Comparison of ENCODE assay signal across 1 cellular context in the genomic region with DNA sequence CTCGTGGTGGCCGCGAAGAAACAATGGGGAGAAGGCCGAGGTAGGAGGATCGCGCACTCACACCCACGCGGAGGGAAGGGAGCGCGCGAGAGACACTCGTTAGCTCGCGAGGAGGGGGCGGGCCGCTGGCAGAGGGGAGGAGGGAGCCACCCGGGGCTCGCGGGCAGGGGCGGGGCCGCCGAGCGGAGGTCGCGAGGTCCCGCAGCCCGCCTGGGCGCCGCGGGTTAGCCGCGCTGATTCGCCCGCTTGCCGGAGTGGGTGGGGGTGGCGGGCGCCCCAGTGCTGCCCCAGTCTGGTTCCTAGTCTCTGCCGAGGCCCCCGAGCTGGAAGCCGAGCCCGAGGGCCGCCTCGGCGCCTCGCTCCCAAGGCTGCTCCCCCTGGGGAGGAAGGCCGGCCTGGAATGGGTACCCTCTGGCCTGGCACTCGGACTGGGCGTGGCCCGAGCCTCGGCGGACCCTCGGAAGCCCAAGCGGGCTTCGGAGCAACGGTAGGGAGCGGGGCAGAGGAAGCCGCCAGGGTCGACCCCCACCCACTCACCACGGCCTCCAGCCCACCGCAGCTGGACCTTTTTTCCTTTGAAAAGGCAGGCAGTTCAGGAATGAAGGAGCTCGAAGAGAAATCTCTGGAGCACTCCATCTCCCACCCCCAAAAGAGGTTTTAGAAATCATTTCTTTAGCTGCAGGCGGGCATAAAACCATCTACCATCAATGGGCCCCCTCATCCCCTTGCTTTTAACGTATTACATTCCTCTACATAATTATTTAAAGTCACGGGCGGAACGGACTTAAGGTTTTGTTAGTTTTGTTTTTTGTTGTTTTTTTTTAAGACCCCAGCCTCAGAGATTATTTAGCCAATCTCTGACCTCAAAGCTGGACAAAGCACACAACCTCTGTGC.
TF ChIP-seq lines count a peak whose summit lies in the region.

No MANE protein-coding gene starts in this region.

TF ChIP-seq in WTC11, 78 proteins besides CTCF, POLR2A, EP300 and RAD21 (continued from another document and continues in another):
- TF ChIP-seq, protein P1, sequence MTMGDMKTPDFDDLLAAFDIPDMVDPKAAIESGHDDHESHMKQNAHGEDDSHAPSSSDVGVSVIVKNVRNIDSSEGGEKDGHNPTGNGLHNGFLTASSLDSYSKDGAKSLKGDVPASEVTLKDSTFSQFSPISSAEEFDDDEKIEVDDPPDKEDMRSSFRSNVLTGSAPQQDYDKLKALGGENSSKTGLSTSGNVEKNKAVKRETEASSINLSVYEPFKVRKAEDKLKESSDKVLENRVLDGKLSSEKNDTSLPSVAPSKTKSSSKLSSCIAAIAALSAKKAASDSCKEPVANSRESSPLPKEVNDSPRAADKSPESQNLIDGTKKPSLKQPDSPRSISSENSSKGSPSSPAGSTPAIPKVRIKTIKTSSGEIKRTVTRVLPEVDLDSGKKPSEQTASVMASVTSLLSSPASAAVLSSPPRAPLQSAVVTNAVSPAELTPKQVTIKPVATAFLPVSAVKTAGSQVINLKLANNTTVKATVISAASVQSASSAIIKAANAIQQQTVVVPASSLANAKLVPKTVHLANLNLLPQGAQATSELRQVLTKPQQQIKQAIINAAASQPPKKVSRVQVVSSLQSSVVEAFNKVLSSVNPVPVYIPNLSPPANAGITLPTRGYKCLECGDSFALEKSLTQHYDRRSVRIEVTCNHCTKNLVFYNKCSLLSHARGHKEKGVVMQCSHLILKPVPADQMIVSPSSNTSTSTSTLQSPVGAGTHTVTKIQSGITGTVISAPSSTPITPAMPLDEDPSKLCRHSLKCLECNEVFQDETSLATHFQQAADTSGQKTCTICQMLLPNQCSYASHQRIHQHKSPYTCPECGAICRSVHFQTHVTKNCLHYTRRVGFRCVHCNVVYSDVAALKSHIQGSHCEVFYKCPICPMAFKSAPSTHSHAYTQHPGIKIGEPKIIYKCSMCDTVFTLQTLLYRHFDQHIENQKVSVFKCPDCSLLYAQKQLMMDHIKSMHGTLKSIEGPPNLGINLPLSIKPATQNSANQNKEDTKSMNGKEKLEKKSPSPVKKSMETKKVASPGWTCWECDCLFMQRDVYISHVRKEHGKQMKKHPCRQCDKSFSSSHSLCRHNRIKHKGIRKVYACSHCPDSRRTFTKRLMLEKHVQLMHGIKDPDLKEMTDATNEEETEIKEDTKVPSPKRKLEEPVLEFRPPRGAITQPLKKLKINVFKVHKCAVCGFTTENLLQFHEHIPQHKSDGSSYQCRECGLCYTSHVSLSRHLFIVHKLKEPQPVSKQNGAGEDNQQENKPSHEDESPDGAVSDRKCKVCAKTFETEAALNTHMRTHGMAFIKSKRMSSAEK (CRISPR knock-in tag; IDR thresholded peaks at IDR 0.05; ENCODE audit: borderline replicate concordance): no peak
- TF ChIP-seq, protein P2, sequence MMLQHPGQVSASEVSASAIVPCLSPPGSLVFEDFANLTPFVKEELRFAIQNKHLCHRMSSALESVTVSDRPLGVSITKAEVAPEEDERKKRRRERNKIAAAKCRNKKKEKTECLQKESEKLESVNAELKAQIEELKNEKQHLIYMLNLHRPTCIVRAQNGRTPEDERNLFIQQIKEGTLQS (CRISPR knock-in tag; conservative IDR thresholded peaks at IDR 0.05): no peak
- TF ChIP-seq ZNF396 (CRISPR knock-in tag; IDR thresholded peaks at IDR 0.05; ENCODE audit: borderline replicate concordance): no peak
- peak; percentile 53; the same call in 1 of the 2 replicates for TF ChIP-seq JUN (CRISPR knock-in tag; IDR thresholded peaks at IDR 0.05)
- TF ChIP-seq, protein P3, sequence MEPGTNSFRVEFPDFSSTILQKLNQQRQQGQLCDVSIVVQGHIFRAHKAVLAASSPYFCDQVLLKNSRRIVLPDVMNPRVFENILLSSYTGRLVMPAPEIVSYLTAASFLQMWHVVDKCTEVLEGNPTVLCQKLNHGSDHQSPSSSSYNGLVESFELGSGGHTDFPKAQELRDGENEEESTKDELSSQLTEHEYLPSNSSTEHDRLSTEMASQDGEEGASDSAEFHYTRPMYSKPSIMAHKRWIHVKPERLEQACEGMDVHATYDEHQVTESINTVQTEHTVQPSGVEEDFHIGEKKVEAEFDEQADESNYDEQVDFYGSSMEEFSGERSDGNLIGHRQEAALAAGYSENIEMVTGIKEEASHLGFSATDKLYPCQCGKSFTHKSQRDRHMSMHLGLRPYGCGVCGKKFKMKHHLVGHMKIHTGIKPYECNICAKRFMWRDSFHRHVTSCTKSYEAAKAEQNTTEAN (CRISPR knock-in tag; IDR thresholded peaks at IDR 0.05): peak; percentile 72; the same call in 1 of the 2 replicates
- TF ChIP-seq, protein P4, sequence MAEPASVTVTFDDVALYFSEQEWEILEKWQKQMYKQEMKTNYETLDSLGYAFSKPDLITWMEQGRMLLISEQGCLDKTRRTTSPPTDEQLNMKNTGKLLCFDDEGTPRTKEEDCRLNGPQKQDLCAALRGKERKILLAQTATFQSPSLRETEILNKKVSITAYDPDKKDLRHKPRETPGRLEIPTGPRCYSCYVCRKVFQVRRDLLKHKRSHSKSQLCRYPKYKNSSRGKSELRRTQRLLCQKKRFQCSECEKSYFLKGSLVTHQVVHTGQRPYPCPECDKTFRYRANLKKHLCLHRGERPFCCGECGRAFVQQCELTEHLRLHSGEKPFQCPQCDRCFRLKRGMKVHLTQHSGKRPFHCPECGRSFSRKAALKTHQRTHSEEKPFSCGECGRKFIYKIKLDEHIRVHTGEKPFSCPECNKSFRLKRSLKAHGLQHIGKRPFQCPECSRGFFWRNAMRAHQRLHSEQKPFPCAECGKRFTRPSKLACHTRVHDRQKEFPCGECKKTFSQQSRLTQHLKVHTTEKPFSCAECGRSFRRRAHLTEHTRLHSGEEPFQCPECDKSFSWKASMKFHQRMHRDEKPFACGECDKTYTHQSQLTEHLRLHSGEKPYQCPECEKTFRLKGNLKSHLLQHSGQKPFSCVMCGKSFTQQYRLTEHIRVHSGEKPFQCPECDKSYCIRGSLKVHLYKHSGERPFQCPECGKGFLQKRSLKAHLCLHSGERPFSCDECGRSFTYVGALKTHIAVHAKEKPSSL (CRISPR knock-in tag; conservative IDR thresholded peaks at IDR 0.05): no peak
- TF ChIP-seq, protein P5, sequence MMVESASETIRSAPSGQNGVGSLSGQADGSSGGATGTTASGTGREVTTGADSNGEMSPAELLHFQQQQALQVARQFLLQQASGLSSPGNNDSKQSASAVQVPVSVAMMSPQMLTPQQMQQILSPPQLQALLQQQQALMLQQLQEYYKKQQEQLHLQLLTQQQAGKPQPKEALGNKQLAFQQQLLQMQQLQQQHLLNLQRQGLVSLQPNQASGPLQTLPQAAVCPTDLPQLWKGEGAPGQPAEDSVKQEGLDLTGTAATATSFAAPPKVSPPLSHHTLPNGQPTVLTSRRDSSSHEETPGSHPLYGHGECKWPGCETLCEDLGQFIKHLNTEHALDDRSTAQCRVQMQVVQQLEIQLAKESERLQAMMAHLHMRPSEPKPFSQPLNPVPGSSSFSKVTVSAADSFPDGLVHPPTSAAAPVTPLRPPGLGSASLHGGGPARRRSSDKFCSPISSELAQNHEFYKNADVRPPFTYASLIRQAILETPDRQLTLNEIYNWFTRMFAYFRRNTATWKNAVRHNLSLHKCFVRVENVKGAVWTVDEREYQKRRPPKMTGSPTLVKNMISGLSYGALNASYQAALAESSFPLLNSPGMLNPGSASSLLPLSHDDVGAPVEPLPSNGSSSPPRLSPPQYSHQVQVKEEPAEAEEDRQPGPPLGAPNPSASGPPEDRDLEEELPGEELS (CRISPR knock-in tag; IDR thresholded peaks at IDR 0.05): peak; percentile 42; the same call in 1 of the 2 replicates
- no peak for TF ChIP-seq OVOL2 (CRISPR knock-in tag; IDR thresholded peaks at IDR 0.05; ENCODE audit: borderline replicate concordance)
- TF ChIP-seq GTF2I (CRISPR knock-in tag; conservative IDR thresholded peaks at IDR 0.05): no peak
- TF ChIP-seq SP1 (CRISPR knock-in tag; conservative IDR thresholded peaks at IDR 0.05): peak; percentile 87
- TF ChIP-seq, protein P6, sequence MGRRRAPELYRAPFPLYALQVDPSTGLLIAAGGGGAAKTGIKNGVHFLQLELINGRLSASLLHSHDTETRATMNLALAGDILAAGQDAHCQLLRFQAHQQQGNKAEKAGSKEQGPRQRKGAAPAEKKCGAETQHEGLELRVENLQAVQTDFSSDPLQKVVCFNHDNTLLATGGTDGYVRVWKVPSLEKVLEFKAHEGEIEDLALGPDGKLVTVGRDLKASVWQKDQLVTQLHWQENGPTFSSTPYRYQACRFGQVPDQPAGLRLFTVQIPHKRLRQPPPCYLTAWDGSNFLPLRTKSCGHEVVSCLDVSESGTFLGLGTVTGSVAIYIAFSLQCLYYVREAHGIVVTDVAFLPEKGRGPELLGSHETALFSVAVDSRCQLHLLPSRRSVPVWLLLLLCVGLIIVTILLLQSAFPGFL (CRISPR knock-in tag; IDR thresholded peaks at IDR 0.05; ENCODE audit: borderline replicate concordance): no peak
- no peak for TF ChIP-seq CREB1 (CRISPR knock-in tag; IDR thresholded peaks at IDR 0.05)
- no peak for TF ChIP-seq ZNF121 (CRISPR knock-in tag; IDR thresholded peaks at IDR 0.05)
- TF ChIP-seq, protein P7, sequence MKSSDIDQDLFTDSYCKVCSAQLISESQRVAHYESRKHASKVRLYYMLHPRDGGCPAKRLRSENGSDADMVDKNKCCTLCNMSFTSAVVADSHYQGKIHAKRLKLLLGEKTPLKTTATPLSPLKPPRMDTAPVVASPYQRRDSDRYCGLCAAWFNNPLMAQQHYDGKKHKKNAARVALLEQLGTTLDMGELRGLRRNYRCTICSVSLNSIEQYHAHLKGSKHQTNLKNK (CRISPR knock-in tag; IDR thresholded peaks at IDR 0.05): no peak
- no peak for TF ChIP-seq ELF4 (CRISPR knock-in tag; IDR thresholded peaks at IDR 0.05; ENCODE audit: low read depth)
- TF ChIP-seq KAT7 (CRISPR knock-in tag; IDR thresholded peaks at IDR 0.05; ENCODE audit: borderline replicate concordance): 0 out of 2 replicates have a peak, but pooled peaks have one; percentile 76
- peak; percentile 45; the same call in 1 of the 2 replicates for TF ChIP-seq ESRRA (CRISPR knock-in tag; IDR thresholded peaks at IDR 0.05; ENCODE audit: borderline replicate concordance)
- TF ChIP-seq SMAD4 (CRISPR knock-in tag; IDR thresholded peaks at IDR 0.05): no peak
- TF ChIP-seq TP53 (CRISPR knock-in tag; IDR thresholded peaks at IDR 0.05): no peak
- TF ChIP-seq, protein P8, sequence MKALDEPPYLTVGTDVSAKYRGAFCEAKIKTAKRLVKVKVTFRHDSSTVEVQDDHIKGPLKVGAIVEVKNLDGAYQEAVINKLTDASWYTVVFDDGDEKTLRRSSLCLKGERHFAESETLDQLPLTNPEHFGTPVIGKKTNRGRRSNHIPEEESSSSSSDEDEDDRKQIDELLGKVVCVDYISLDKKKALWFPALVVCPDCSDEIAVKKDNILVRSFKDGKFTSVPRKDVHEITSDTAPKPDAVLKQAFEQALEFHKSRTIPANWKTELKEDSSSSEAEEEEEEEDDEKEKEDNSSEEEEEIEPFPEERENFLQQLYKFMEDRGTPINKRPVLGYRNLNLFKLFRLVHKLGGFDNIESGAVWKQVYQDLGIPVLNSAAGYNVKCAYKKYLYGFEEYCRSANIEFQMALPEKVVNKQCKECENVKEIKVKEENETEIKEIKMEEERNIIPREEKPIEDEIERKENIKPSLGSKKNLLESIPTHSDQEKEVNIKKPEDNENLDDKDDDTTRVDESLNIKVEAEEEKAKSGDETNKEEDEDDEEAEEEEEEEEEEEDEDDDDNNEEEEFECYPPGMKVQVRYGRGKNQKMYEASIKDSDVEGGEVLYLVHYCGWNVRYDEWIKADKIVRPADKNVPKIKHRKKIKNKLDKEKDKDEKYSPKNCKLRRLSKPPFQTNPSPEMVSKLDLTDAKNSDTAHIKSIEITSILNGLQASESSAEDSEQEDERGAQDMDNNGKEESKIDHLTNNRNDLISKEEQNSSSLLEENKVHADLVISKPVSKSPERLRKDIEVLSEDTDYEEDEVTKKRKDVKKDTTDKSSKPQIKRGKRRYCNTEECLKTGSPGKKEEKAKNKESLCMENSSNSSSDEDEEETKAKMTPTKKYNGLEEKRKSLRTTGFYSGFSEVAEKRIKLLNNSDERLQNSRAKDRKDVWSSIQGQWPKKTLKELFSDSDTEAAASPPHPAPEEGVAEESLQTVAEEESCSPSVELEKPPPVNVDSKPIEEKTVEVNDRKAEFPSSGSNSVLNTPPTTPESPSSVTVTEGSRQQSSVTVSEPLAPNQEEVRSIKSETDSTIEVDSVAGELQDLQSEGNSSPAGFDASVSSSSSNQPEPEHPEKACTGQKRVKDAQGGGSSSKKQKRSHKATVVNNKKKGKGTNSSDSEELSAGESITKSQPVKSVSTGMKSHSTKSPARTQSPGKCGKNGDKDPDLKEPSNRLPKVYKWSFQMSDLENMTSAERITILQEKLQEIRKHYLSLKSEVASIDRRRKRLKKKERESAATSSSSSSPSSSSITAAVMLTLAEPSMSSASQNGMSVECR (CRISPR knock-in tag; IDR thresholded peaks at IDR 0.05; ENCODE audit: borderline replicate concordance): no peak; the same call in 1 of the 2 replicates
- TF ChIP-seq, protein P9, sequence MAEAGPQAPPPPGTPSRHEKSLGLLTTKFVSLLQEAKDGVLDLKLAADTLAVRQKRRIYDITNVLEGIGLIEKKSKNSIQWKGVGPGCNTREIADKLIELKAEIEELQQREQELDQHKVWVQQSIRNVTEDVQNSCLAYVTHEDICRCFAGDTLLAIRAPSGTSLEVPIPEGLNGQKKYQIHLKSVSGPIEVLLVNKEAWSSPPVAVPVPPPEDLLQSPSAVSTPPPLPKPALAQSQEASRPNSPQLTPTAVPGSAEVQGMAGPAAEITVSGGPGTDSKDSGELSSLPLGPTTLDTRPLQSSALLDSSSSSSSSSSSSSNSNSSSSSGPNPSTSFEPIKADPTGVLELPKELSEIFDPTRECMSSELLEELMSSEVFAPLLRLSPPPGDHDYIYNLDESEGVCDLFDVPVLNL (CRISPR knock-in tag; IDR thresholded peaks at IDR 0.05; ENCODE audit: borderline replicate concordance, low read depth): peak; percentile 72; the same call in 1 of the 2 replicates
- TF ChIP-seq FOXJ3 (CRISPR knock-in tag; IDR thresholded peaks at IDR 0.05; ENCODE audit: borderline replicate concordance): no peak
- TF ChIP-seq, protein P10, sequence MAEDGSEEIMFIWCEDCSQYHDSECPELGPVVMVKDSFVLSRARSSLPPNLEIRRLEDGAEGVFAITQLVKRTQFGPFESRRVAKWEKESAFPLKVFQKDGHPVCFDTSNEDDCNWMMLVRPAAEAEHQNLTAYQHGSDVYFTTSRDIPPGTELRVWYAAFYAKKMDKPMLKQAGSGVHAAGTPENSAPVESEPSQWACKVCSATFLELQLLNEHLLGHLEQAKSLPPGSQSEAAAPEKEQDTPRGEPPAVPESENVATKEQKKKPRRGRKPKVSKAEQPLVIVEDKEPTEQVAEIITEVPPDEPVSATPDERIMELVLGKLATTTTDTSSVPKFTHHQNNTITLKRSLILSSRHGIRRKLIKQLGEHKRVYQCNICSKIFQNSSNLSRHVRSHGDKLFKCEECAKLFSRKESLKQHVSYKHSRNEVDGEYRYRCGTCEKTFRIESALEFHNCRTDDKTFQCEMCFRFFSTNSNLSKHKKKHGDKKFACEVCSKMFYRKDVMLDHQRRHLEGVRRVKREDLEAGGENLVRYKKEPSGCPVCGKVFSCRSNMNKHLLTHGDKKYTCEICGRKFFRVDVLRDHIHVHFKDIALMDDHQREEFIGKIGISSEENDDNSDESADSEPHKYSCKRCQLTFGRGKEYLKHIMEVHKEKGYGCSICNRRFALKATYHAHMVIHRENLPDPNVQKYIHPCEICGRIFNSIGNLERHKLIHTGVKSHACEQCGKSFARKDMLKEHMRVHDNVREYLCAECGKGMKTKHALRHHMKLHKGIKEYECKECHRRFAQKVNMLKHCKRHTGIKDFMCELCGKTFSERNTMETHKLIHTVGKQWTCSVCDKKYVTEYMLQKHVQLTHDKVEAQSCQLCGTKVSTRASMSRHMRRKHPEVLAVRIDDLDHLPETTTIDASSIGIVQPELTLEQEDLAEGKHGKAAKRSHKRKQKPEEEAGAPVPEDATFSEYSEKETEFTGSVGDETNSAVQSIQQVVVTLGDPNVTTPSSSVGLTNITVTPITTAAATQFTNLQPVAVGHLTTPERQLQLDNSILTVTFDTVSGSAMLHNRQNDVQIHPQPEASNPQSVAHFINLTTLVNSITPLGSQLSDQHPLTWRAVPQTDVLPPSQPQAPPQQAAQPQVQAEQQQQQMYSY (CRISPR knock-in tag; IDR thresholded peaks at IDR 0.05): no peak
- TF ChIP-seq ZNF671 (CRISPR knock-in tag; IDR thresholded peaks at IDR 0.05): no peak
- no peak for TF ChIP-seq CREM (CRISPR knock-in tag; IDR thresholded peaks at IDR 0.05)
- peak; percentile 44; the same call in 1 of the 2 replicates for TF ChIP-seq FOXK1 (CRISPR knock-in tag; IDR thresholded peaks at IDR 0.05)
- TF ChIP-seq MXD4 (CRISPR knock-in tag; IDR thresholded peaks at IDR 0.05; ENCODE audit: borderline replicate concordance): no peak
